ENCODE assay signal across 19 cellular contexts in the genomic region with DNA sequence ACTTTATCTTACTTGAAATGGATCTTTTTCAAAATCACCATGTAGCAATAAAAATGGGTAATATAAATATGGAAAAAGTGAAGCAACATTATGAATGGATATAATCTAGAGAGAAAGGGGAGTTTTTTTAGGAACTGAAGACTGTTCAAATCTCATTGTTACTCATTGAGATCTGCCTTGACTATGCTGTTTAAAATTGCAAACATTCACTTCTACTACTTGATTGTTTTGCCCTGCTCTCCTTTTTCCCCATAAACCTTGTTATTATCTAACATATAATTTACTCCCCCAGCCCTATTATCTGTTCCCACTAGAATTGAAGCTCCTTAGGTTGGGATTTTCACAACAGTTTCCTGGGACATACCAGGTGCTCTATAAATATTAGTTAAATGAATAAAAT.
"Had no signal": no experiment of that assay in that cellular context is flagged by ENCODE, and none has a peak within 500 bp of the region (broad histone marks: within the 10 kb centered on the region; RNA-seq: fewer than 3 reads in every experiment).

No MANE protein-coding gene starts in this region.

- H3K4me3 Mint-ChIP-seq: activated CD4-positive, alpha-beta memory T cell treated with anti-CD3 and anti-CD28 coated beads for 36 hours; dendritic cell treated with granulocyte-macrophage colony-stimulating factor and Interleukin-4, amounts not matched to agents 40 ng/mL and 50 ng/mL, for 4 days; nephron progenitor cell; T-helper 2 cell treated with Interferon-gamma antibody and Interleukin-4, amounts not matched to agents 5 μg/mL and 100 μg/mL, for 36 hours had no signal

- FAIRE-seq: bronchial epithelial cell, endothelial cell of umbilical vein, TTC549, urothelium cell line had no signal

- H3K27ac ChIP-seq: adrenal gland, esophagus muscularis mucosa had no signal

- ATAC-seq: heart right ventricle, left ventricle myocardium superior had no signal

- H3K9me3 ChIP-seq: adrenal gland, esophagus muscularis mucosa, tibial artery had no signal

- H3K9me3 Mint-ChIP-seq: dendritic cell treated with granulocyte-macrophage colony-stimulating factor and Interleukin-4, amounts not matched to agents 40 ng/mL and 50 ng/mL, for 4 days had no signal

- H3K36me3 ChIP-seq: adrenal gland, esophagus muscularis mucosa, heart right ventricle, tibial artery had no signal

- H3K27me3 ChIP-seq: adrenal gland, esophagus muscularis mucosa, heart right ventricle, tibial artery had no signal

- H3K27me3 Mint-ChIP-seq: activated CD4-positive, alpha-beta memory T cell treated with anti-CD3 and anti-CD28 coated beads for 36 hours; dendritic cell treated with granulocyte-macrophage colony-stimulating factor and Interleukin-4, amounts not matched to agents 40 ng/mL and 50 ng/mL, for 4 days; progenitor cell of endocrine pancreas had no signal

- H3K4me3 ChIP-seq: adrenal gland, esophagus muscularis mucosa, heart right ventricle, tibial artery had no signal

- DNase-seq: activated CD4-positive, alpha-beta memory T cell treated with anti-CD3 and anti-CD28 coated beads for 36 hours; activated T-cell treated with anti-CD3 and anti-CD28 coated beads, Interleukin-2, amount 50 U/mL, for 48 hours; adrenal gland; effector CD8-positive, alpha-beta T cell; heart right ventricle; left ventricle myocardium superior; nephron progenitor cell; occipital lobe; stimulated activated naive CD4-positive, alpha-beta T cell; substantia nigra; tibial artery had no signal

- H3K27ac Mint-ChIP-seq: activated CD4-positive, alpha-beta memory T cell treated with anti-CD3 and anti-CD28 coated beads for 36 hours; dendritic cell treated with granulocyte-macrophage colony-stimulating factor and Interleukin-4, amounts not matched to agents 40 ng/mL and 50 ng/mL, for 4 days; nephron progenitor cell; progenitor cell of endocrine pancreas; T-helper 2 cell treated with Interferon-gamma antibody and Interleukin-4, amounts not matched to agents 5 μg/mL and 100 μg/mL, for 36 hours had no signal
